In the genomic region with DNA sequence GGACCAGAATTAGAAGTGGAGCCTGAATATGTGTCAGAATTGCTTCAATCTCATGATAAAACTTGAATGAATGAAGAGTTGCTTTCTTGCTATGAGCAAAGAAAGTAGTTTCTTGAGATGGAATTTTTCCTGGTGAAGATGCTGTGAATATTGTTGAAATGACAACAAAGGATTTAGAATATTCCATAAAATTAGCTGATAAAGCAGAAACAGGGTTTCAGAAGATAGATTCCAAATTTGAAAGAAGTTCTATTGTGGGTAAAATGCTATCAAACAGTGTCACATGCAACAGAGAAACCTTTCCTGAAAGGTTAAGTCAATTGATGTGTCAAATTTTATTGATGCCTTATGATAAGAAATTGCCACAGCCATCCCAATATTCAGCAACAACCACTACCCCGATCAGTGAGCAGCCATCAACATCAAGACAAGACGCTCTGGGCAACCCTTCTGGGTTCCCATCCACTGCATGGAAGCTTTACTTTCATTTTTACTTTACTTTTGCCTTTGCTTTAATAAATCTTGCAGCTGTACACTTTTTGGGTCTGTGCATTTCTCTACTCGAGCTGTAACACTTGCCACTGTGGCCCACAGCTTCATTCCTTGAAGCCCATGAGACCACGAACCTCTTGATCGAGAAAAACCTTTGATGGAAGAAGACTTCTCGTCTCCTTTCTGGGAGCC, we compare ENCODE assay signal across 35 cellular contexts.
DNase-seq lines count a peak whose midpoint lies in the region; ATAC-seq, FAIRE-seq and TF ChIP-seq lines count a peak whose summit lies in the region.
"Had no signal": no experiment of that assay in that cellular context is flagged by ENCODE, and none has a peak within 500 bp of the region (broad histone marks: within the 10 kb centered on the region; RNA-seq: fewer than 3 reads in every experiment).

No MANE protein-coding gene starts in this region.

- POLR2A ChIA-PET in A549 (lab: Yijun Ruan, JAX) (no interaction called here), IMR-90 (lab: Charles Lee; ENCODE audit: unreplicated experiment) (no interaction called here), GM10248 (lab: Yijun Ruan, JAX) (no interaction called here)

- TF ChIP-seq RAD21 in A549 (conservative IDR thresholded peaks at IDR 0.05 in 1 of 2, IDR thresholded peaks at IDR 0.05 in 1 of 2) (no peak), IMR-90 (IDR thresholded peaks at IDR 0.05; ENCODE audit: low read length) (no peak)

- H2BK20ac ChIP-seq in IMR-90 (ENCODE audit: low read depth, low read length) = no peak overlapping the region

- CTCF ChIA-PET in A549 (lab: Yijun Ruan, JAX) = no interaction called here
- CTCF ChIA-PET in IMR-90 (lab: Yijun Ruan, JAX) = interaction anchor here (0.6 kb wide), 1 partner anchor 242 kb away, joined by 3 read pairs; no protein-coding TSS in a partner anchor
- CTCF ChIA-PET in GM10248 (lab: Yijun Ruan, JAX) = no interaction called here

- in situ Hi-C loops in IMR-90 (cut with MboI; ENCODE audit: low sequenced_read_pairs) = no loop called here

- H3K4me1 ChIP-seq in A549 (no peaks in the 10 kb centered on the region), IMR-90 (ENCODE audit: control insufficient read depth, insufficient read depth, low read length) (no peaks in the 10 kb centered on the region)
- H3K4me1 ChIP-seq: adrenal gland, gastrocnemius medialis, prostate gland, tibial nerve had no signal

- H3K36me3 ChIP-seq in IMR-90 (ENCODE audit: control insufficient read depth, insufficient read depth, low read length) = no peaks in the 10 kb centered on the region
- H3K36me3 ChIP-seq: adrenal gland, brain microvascular endothelial cell, gastrocnemius medialis, prostate gland, tibial nerve had no signal

- peak; percentile 61 for DNase-seq in activated CD4-positive, alpha-beta T cell treated with anti-CD3 and anti-CD28 coated beads, Interleukin-2, amount 10 ng/mL, durations not matched to agents 24 days and 14 days
- DNase-seq in activated CD4-positive, alpha-beta T cell treated with anti-CD3 and anti-CD28 coated beads for 1 hour = no peak
- DNase-seq in A549 (ENCODE audit: low read depth in 1 of 2, low spot score in 1 of 2) (no peak), IMR-90 (no peak), SHP77 (lab: John Stamatoyannopoulos, UW) (no peak), OCI-M1 (lab: John Stamatoyannopoulos, UW) (no peak), GM10248 (ENCODE audit: extremely low spot score) (no peak)
- no peak for DNase-seq in activated T-helper 1 cell treated with anti-CD3 and anti-CD28 coated beads, Interleukin-12 subunit alpha, Interleukin-12 subunit beta, Interleukin-2, Interleukin-4 antibody, amounts not matched to agents 30 ng/mL and 10 ng/mL and 1 ng/mL, durations not matched to agents 14 hours and 24 hours and 36 hours (ENCODE audit: low spot score)
- DNase-seq: activated effector memory CD4-positive, alpha-beta T cell treated with Interleukin-2 at 50 U/mL for 16 hours; adrenal gland; AML-193; brain microvascular endothelial cell; CD4-positive, CD25-positive, alpha-beta regulatory T cell; DMS 273 treated with DMSO at 0.1 percent for 48 hours; gastrocnemius medialis; kidney glomerular epithelial cell; naive B cell; NCI-H1417; NCI-H2029; NCI-H524; NK-92 treated with Interleukin-12 subunit alpha and Interleukin-12 subunit beta, amount 100 ng/mL, for 24 hours; occipital lobe; SIG-M5; stimulated activated CD4-positive, alpha-beta T cell treated with anti-CD3 and anti-CD28 coated beads, Interleukin-12 subunit alpha, Interleukin-12 subunit beta, amount 100 ng/mL, for 4 hours; stimulated activated CD4-positive, alpha-beta T cell treated with anti-CD3 and anti-CD28 coated beads, Interleukin-2, amount 100 ng/mL, for 48 hours; SW 1271 had no signal

- H3K9me1 ChIP-seq in IMR-90 (ENCODE audit: insufficient read depth, low read length) = no peaks in the 10 kb centered on the region

- WGBS in A549 (ENCODE audit: missing lambda C conversion rate) = 46% methylated on average over 6 of the region's 6 CpGs
- 60% methylated on average over 2 of the region's 6 CpGs; no CpG with 5 or more reads in 1 of the 2 experiments for WGBS in IMR-90 (ENCODE audit: extremely low coverage in 2 of 2, insufficient read length in 1 of 2), 2 experiments

- H3K9ac ChIP-seq in IMR-90 (ENCODE audit: low read depth, low read length) = no peak overlapping the region
- H3K9ac ChIP-seq: KMS-11 had no signal

- peaks cover 16% of the 10 kb centered on the region for H3K4me1 Mint-ChIP-seq in activated CD4-positive, alpha-beta T cell treated with anti-CD3 and anti-CD28 coated beads, Interleukin-2, amount 10 ng/mL, durations not matched to agents 24 days and 14 days
- peaks cover 21% of the 10 kb centered on the region for H3K4me1 Mint-ChIP-seq in activated T-helper 1 cell treated with anti-CD3 and anti-CD28 coated beads, Interleukin-12 subunit alpha, Interleukin-12 subunit beta, Interleukin-2, Interleukin-4 antibody, amounts not matched to agents 30 ng/mL and 10 ng/mL and 1 ng/mL, durations not matched to agents 14 hours and 24 hours and 36 hours (ENCODE audit: low read depth)
- H3K4me1 Mint-ChIP-seq: naive B cell, WTC11 had no signal

- peaks cover 22% of the 10 kb centered on the region for H3K9me3 Mint-ChIP-seq in activated CD4-positive, alpha-beta T cell treated with anti-CD3 and anti-CD28 coated beads, Interleukin-2, amount 10 ng/mL, durations not matched to agents 24 days and 14 days
- peaks cover 31% of the 10 kb centered on the region for H3K9me3 Mint-ChIP-seq in activated T-helper 1 cell treated with anti-CD3 and anti-CD28 coated beads, Interleukin-12 subunit alpha, Interleukin-12 subunit beta, Interleukin-2, Interleukin-4 antibody, amounts not matched to agents 30 ng/mL and 10 ng/mL and 1 ng/mL, durations not matched to agents 14 hours and 24 hours and 36 hours

- no peak overlapping the region for H2BK120ac ChIP-seq in IMR-90 (ENCODE audit: low read depth, low read length)

- no TSS peak for BruUV-seq in IMR-90 (replicated peaks; lab: Mats Ljungman, UMichigan)

- peaks cover 2% of the 10 kb centered on the region for H3K36me3 Mint-ChIP-seq in activated CD4-positive, alpha-beta T cell treated with anti-CD3 and anti-CD28 coated beads, Interleukin-2, amount 10 ng/mL, durations not matched to agents 24 days and 14 days (ENCODE audit: low read depth)
- peaks cover 4% of the 10 kb centered on the region for H3K36me3 Mint-ChIP-seq in activated T-helper 1 cell treated with anti-CD3 and anti-CD28 coated beads, Interleukin-12 subunit alpha, Interleukin-12 subunit beta, Interleukin-2, Interleukin-4 antibody, amounts not matched to agents 30 ng/mL and 10 ng/mL and 1 ng/mL, durations not matched to agents 14 hours and 24 hours and 36 hours (ENCODE audit: low read depth)
- H3K36me3 Mint-ChIP-seq: naive B cell had no signal

- TF ChIP-seq POLR2A in A549 (IDR thresholded peaks at IDR 0.05; ENCODE audit: low read length) = no peak
- no peak for TF ChIP-seq POLR2A in IMR-90 (IDR thresholded peaks at IDR 0.05; ENCODE audit: low read depth, low read length)

- dilution Hi-C loops in IMR-90 (cut with HindIII; ENCODE audit: low sequenced_read_pairs, unreplicated experiment) = no loop called here

- intact Hi-C loops in activated CD4-positive, alpha-beta T cell treated with anti-CD3 and anti-CD28 coated beads, Interleukin-2, amount 10 ng/mL, durations not matched to agents 24 days and 14 days (cut with micrococcal nuclease) = no loop called here
- intact Hi-C loops in IMR-90 (cut with micrococcal nuclease) = no loop called here
- intact Hi-C loops in activated T-helper 1 cell treated with anti-CD3 and anti-CD28 coated beads, Interleukin-12 subunit alpha, Interleukin-12 subunit beta, Interleukin-2, Interleukin-4 antibody, amounts not matched to agents 30 ng/mL and 10 ng/mL and 1 ng/mL, durations not matched to agents 14 hours and 24 hours and 36 hours (cut with micrococcal nuclease) = no loop called here

- no peak for TF ChIP-seq CTCF in A549 (IDR thresholded peaks at IDR 0.05)
- no peak for TF ChIP-seq CTCF in IMR-90 (conservative IDR thresholded peaks at IDR 0.05; ENCODE audit: low read depth, low read length)
- no peak for TF ChIP-seq CTCF in GM10248 (IDR thresholded peaks at IDR 0.05; ENCODE audit: control extremely low read depth, extremely low read depth, low read depth, missing control alignments)

- H3K27ac Mint-ChIP-seq in activated CD4-positive, alpha-beta T cell treated with anti-CD3 and anti-CD28 coated beads, Interleukin-2, amount 10 ng/mL, durations not matched to agents 24 days and 14 days = no peak overlapping the region
- no peak overlapping the region for H3K27ac Mint-ChIP-seq in activated T-helper 1 cell treated with anti-CD3 and anti-CD28 coated beads, Interleukin-12 subunit alpha, Interleukin-12 subunit beta, Interleukin-2, Interleukin-4 antibody, amounts not matched to agents 30 ng/mL and 10 ng/mL and 1 ng/mL, durations not matched to agents 14 hours and 24 hours and 36 hours
- H3K27ac Mint-ChIP-seq: WTC11 had no signal

- H4K5ac ChIP-seq in IMR-90 (ENCODE audit: low read depth, low read length) = no peak overlapping the region

- H3K9me3 ChIP-seq in A549 (no peaks in the 10 kb centered on the region), IMR-90 (ENCODE audit: control insufficient read depth, insufficient read depth, low read length) (peaks cover 9% of the 10 kb centered on the region; the same call in 1 of the 2 replicates)
- H3K9me3 ChIP-seq: adrenal gland, gastrocnemius medialis, prostate gland had no signal

- no peak overlapping the region for H3K4me3 ChIP-seq in A549
- no peak overlapping the region for H3K4me3 ChIP-seq in IMR-90 (ENCODE audit: insufficient read depth, low read depth, low read length)
- H3K4me3 ChIP-seq: adrenal gland, gastrocnemius medialis, prostate gland, tibial nerve had no signal

- H3K14ac ChIP-seq in IMR-90 (replicated peaks; ENCODE audit: low read depth, low read length) = no peak overlapping the region

- H2AK9ac ChIP-seq in IMR-90 (replicated peaks; ENCODE audit: low read depth, low read length, poor library complexity) = no peak overlapping the region

- peak overlapping the region; percentile 70 for H3K4me3 Mint-ChIP-seq in activated CD4-positive, alpha-beta T cell treated with anti-CD3 and anti-CD28 coated beads, Interleukin-2, amount 10 ng/mL, durations not matched to agents 24 days and 14 days
- H3K4me3 Mint-ChIP-seq in activated T-helper 1 cell treated with anti-CD3 and anti-CD28 coated beads, Interleukin-12 subunit alpha, Interleukin-12 subunit beta, Interleukin-2, Interleukin-4 antibody, amounts not matched to agents 30 ng/mL and 10 ng/mL and 1 ng/mL, durations not matched to agents 14 hours and 24 hours and 36 hours = peak overlapping the region; percentile 64
- H3K4me3 Mint-ChIP-seq: WTC11 had no signal

- H3K56ac ChIP-seq in IMR-90 (ENCODE audit: extremely low read depth, insufficient read depth, low read length) = no peak overlapping the region

- ATAC-seq in A549 (no peak), IMR-90 (ENCODE audit: low read depth) (no peak)
- ATAC-seq: gastrocnemius medialis, Panc1, sciatic nerve, WTC11 had no signal

- no peak overlapping the region for H2BK5ac ChIP-seq in IMR-90 (ENCODE audit: low read depth, low read length, poor library complexity, severe bottlenecking)

- H4K91ac ChIP-seq in IMR-90 (ENCODE audit: insufficient read depth, low read depth, low read length) = no peak overlapping the region

- no peak overlapping the region for H2BK15ac ChIP-seq in IMR-90 (ENCODE audit: low read depth, low read length)

- H3K27ac ChIP-seq in A549 (no peak overlapping the region), IMR-90 (ENCODE audit: insufficient read depth, low read length) (no peak overlapping the region)
- H3K27ac ChIP-seq: adrenal gland, brain microvascular endothelial cell, gastrocnemius medialis, KMS-11, prostate gland, tibial nerve had no signal

- H3K4me2 ChIP-seq in A549 (no peak overlapping the region), IMR-90 (ENCODE audit: low read depth, low read length) (peak overlapping the region; percentile 71; the same call in 1 of the 2 replicates)
- H3K4me2 ChIP-seq: KMS-11 had no signal

- H4K8ac ChIP-seq in IMR-90 (ENCODE audit: low read depth in 2 of 2, low read length in 2 of 2) = no peak overlapping the region

- H2AFZ ChIP-seq in IMR-90 (replicated peaks; ENCODE audit: low read length, poor library complexity) = no peak overlapping the region

- no peak overlapping the region for H2AK5ac ChIP-seq in IMR-90 (ENCODE audit: low read depth, low read length)

- H3K79me1 ChIP-seq in IMR-90 (ENCODE audit: low read depth in 1 of 2, low read length in 2 of 2) = no peaks in the 10 kb centered on the region

- no peak for TF ChIP-seq EP300 in A549 (IDR thresholded peaks at IDR 0.05)

- no peaks in the 10 kb centered on the region for H3K27me3 Mint-ChIP-seq in activated CD4-positive, alpha-beta T cell treated with anti-CD3 and anti-CD28 coated beads, Interleukin-2, amount 10 ng/mL, durations not matched to agents 24 days and 14 days
- no peaks in the 10 kb centered on the region for H3K27me3 Mint-ChIP-seq in activated T-helper 1 cell treated with anti-CD3 and anti-CD28 coated beads, Interleukin-12 subunit alpha, Interleukin-12 subunit beta, Interleukin-2, Interleukin-4 antibody, amounts not matched to agents 30 ng/mL and 10 ng/mL and 1 ng/mL, durations not matched to agents 14 hours and 24 hours and 36 hours (ENCODE audit: insufficient read depth)
- H3K27me3 Mint-ChIP-seq: naive B cell had no signal

- H3K4ac ChIP-seq in IMR-90 (ENCODE audit: low read depth, low read length) = no peak overlapping the region

- H3K27me3 ChIP-seq in IMR-90 (ENCODE audit: control insufficient read depth, insufficient read depth, low read length) = no peaks in the 10 kb centered on the region
- H3K27me3 ChIP-seq: adrenal gland, brain microvascular endothelial cell, gastrocnemius medialis, tibial nerve had no signal

- no peak for FAIRE-seq in A549 (lab: Jason Lieb, UNC)
- FAIRE-seq: A204.1, GM12892, H54 had no signal

- H3K18ac ChIP-seq in IMR-90 (ENCODE audit: low read depth, low read length) = peak overlapping the region; percentile 3; the same call in 1 of the 2 replicates

- H3K23ac ChIP-seq in IMR-90 (ENCODE audit: low read depth, low read length) = no peak overlapping the region

- no peaks in the 10 kb centered on the region for H4K20me1 ChIP-seq in IMR-90 (ENCODE audit: insufficient read depth, low read length)
